ENCODE assay signal across 17 cellular contexts in genomic region chr15:29132110-29132420, GRCh38.
"Had no signal": no experiment of that assay in that cellular context is flagged by ENCODE, and none has a peak within 500 bp of the region (broad histone marks: within the 10 kb centered on the region; RNA-seq: fewer than 3 reads in every experiment).

No MANE protein-coding gene starts in this region.

- ATAC-seq: activated T-cell treated with anti-CD3 and anti-CD28 coated beads, Interleukin-2, amount 50 U/mL, for 72 hours; left colon; psoas muscle; stimulated activated naive B cell treated with anti-CD40 and anti-IgM and Interleukin-4, amounts not matched to agents 10 μg/mL and 1 μg/mL and 100 μg/mL, for 72 hours; T-helper 17 cell had no signal

- H3K4me2 ChIP-seq: hepatocyte had no signal

- H3K4me3 ChIP-seq: hepatocyte, psoas muscle, right lobe of liver, tibial artery had no signal

- H2AFZ ChIP-seq: hepatocyte had no signal

- DNase-seq: activated CD4-positive, alpha-beta T cell treated with anti-CD3 and anti-CD28 coated beads for 1 hour; activated T-cell treated with anti-CD3 and anti-CD28 coated beads, Interleukin-2, amount 50 U/mL, for 72 hours; dermis blood vessel endothelial cell; effector memory CD4-positive, alpha-beta T cell; left colon; mammary epithelial cell; stimulated activated naive B cell treated with anti-CD40 and anti-IgM and Interleukin-4, amounts not matched to agents 10 μg/mL and 1 μg/mL and 100 μg/mL, for 72 hours; substantia nigra; T-helper 17 cell; WERI-Rb-1 had no signal

- H3K4me1 Mint-ChIP-seq: stimulated activated naive B cell treated with anti-CD40 and anti-IgM and Interleukin-4, amounts not matched to agents 10 μg/mL and 1 μg/mL and 100 μg/mL, for 72 hours had no signal

- H3K36me3 Mint-ChIP-seq: activated naive CD8-positive, alpha-beta T cell; stimulated activated naive B cell treated with anti-CD40 and anti-IgM and Interleukin-4, amounts not matched to agents 10 μg/mL and 1 μg/mL and 100 μg/mL, for 72 hours had no signal

- FAIRE-seq: urothelium cell line had no signal

- H3K27ac Mint-ChIP-seq: activated naive CD8-positive, alpha-beta T cell; activated T-cell treated with anti-CD3 and anti-CD28 coated beads, Interleukin-2, amount 50 U/mL, for 72 hours; stimulated activated naive B cell treated with anti-CD40 and anti-IgM and Interleukin-4, amounts not matched to agents 10 μg/mL and 1 μg/mL and 100 μg/mL, for 72 hours; T-helper 17 cell had no signal

- H3K4me3 Mint-ChIP-seq: activated T-cell treated with anti-CD3 and anti-CD28 coated beads, Interleukin-2, amount 50 U/mL, for 72 hours; neural crest cell; stimulated activated naive B cell treated with anti-CD40 and anti-IgM and Interleukin-4, amounts not matched to agents 10 μg/mL and 1 μg/mL and 100 μg/mL, for 72 hours; T-helper 17 cell had no signal

- H3K9me3 ChIP-seq: psoas muscle, right lobe of liver, tibial artery had no signal

- H3K27ac ChIP-seq: hepatocyte, psoas muscle, right lobe of liver, tibial artery, WERI-Rb-1 had no signal

- H3K4me1 ChIP-seq: psoas muscle, right lobe of liver, tibial artery had no signal

- H3K36me3 ChIP-seq: right lobe of liver, tibial artery, WERI-Rb-1 had no signal

- H3K27me3 ChIP-seq: right lobe of liver had no signal

- H3K9me3 Mint-ChIP-seq: activated T-cell treated with anti-CD3 and anti-CD28 coated beads, Interleukin-2, amount 50 U/mL, for 72 hours; neural crest cell had no signal

- H3K79me2 ChIP-seq: hepatocyte had no signal
